Comparison of ENCODE assay signal across 1 cellular context in genomic region chr22:46122511-46122971, GRCh38.
TF ChIP-seq lines count a peak whose summit lies in the region.

No MANE protein-coding gene starts in this region.

TF ChIP-seq in HepG2, 621 proteins besides CTCF, POLR2A, EP300 and RAD21 (continued from another document and continues in another):
- TF ChIP-seq ZNF552 (CRISPR knock-in tag; IDR thresholded peaks at IDR 0.05; ENCODE audit: borderline replicate concordance) = no peak
- TF ChIP-seq TFAP4 (IDR thresholded peaks at IDR 0.05; ENCODE audit: borderline replicate concordance, low read depth) = no peak
- no peak for TF ChIP-seq NFYB (CRISPR knock-in tag; IDR thresholded peaks at IDR 0.05)
- no peak for TF ChIP-seq ZNF878 (CRISPR knock-in tag; IDR thresholded peaks at IDR 0.05)
- TF ChIP-seq KAT8 (CRISPR knock-in tag; IDR thresholded peaks at IDR 0.05) = 0 out of 2 replicates have a peak, but pooled peaks have one; percentile 43
- TF ChIP-seq MED13 (CRISPR knock-in tag; IDR thresholded peaks at IDR 0.05) = no peak
- no peak for TF ChIP-seq CEBPB (IDR thresholded peaks at IDR 0.05; ENCODE audit: borderline replicate concordance, low read depth, low read length)
- no peak for TF ChIP-seq ZMYM4 (CRISPR knock-in tag; IDR thresholded peaks at IDR 0.05)
- TF ChIP-seq ZBTB34 (CRISPR knock-in tag; IDR thresholded peaks at IDR 0.05) = no peak
- TF ChIP-seq HNRNPK (IDR thresholded peaks at IDR 0.05; ENCODE audit: low read depth, low read length, poor library complexity, severe bottlenecking) = no peak
- no peak for TF ChIP-seq ARNT2 (CRISPR knock-in tag; IDR thresholded peaks at IDR 0.05; ENCODE audit: low read depth)
- TF ChIP-seq STAT6 (CRISPR knock-in tag; IDR thresholded peaks at IDR 0.05; ENCODE audit: borderline replicate concordance) = no peak
- 0 out of 2 replicates have a peak, but pooled peaks have one; percentile 19 for TF ChIP-seq ARID5B (CRISPR knock-in tag; IDR thresholded peaks at IDR 0.05)
- TF ChIP-seq ZBTB43 (CRISPR knock-in tag; conservative IDR thresholded peaks at IDR 0.05) = 0 out of 2 replicates have a peak, but pooled peaks have one; percentile 24
- TF ChIP-seq POLR2G (IDR thresholded peaks at IDR 0.05; ENCODE audit: low read depth, low read length) = no peak
- TF ChIP-seq ZNF225 (CRISPR knock-in tag; IDR thresholded peaks at IDR 0.05) = 0 out of 2 replicates have a peak, but pooled peaks have one; percentile 25
- no peak for TF ChIP-seq HIVEP1 (CRISPR knock-in tag; IDR thresholded peaks at IDR 0.05)
- no peak; the same call in 1 of the 2 replicates for TF ChIP-seq ZNF691 (CRISPR knock-in tag; IDR thresholded peaks at IDR 0.05; ENCODE audit: borderline replicate concordance, low read depth)
- peak; percentile 95 for TF ChIP-seq MYC (CRISPR knock-in tag; IDR thresholded peaks at IDR 0.05; ENCODE audit: borderline replicate concordance)
- no peak for TF ChIP-seq NR2F2 (IDR thresholded peaks at IDR 0.05; ENCODE audit: borderline replicate concordance, low read depth)
- TF ChIP-seq IRF2 (CRISPR knock-in tag; IDR thresholded peaks at IDR 0.05) = no peak
- TF ChIP-seq ZNF142 (CRISPR knock-in tag; IDR thresholded peaks at IDR 0.05) = no peak
- no peak for TF ChIP-seq ZNF558 (CRISPR knock-in tag; IDR thresholded peaks at IDR 0.05; ENCODE audit: borderline replicate concordance)
- TF ChIP-seq ZNF678 (CRISPR knock-in tag; IDR thresholded peaks at IDR 0.05) = no peak
- no peak for TF ChIP-seq ZNF841 (CRISPR knock-in tag; IDR thresholded peaks at IDR 0.05; ENCODE audit: borderline replicate concordance)
- TF ChIP-seq TRIM24 (CRISPR knock-in tag; IDR thresholded peaks at IDR 0.05) = no peak
- no peak for TF ChIP-seq MEIS1 (CRISPR knock-in tag; IDR thresholded peaks at IDR 0.05; ENCODE audit: borderline replicate concordance)
- TF ChIP-seq NFIB (CRISPR knock-in tag; IDR thresholded peaks at IDR 0.05; ENCODE audit: borderline replicate concordance) = no peak
- TF ChIP-seq ELF1 (CRISPR knock-in tag; IDR thresholded peaks at IDR 0.05) = peak; percentile 28; the same call in 1 of the 2 replicates
- TF ChIP-seq ZNF747 (CRISPR knock-in tag; IDR thresholded peaks at IDR 0.05; ENCODE audit: borderline replicate concordance) = no peak
- TF ChIP-seq ZIK1 (CRISPR knock-in tag; IDR thresholded peaks at IDR 0.05; ENCODE audit: borderline replicate concordance, low read depth) = no peak
- TF ChIP-seq ZBTB8A (CRISPR knock-in tag; IDR thresholded peaks at IDR 0.05; ENCODE audit: borderline replicate concordance, low read depth) = no peak
- no peak for TF ChIP-seq DMTF1 (CRISPR knock-in tag; IDR thresholded peaks at IDR 0.05)
- TF ChIP-seq ZNF577 (CRISPR knock-in tag; IDR thresholded peaks at IDR 0.05; ENCODE audit: borderline replicate concordance, low read depth) = no peak
- TF ChIP-seq IKZF4 (CRISPR knock-in tag; IDR thresholded peaks at IDR 0.05; ENCODE audit: borderline replicate concordance, low read depth, not compliant biosample characterization) = no peak
- TF ChIP-seq ZBTB26 (CRISPR knock-in tag; IDR thresholded peaks at IDR 0.05; ENCODE audit: borderline replicate concordance) = no peak; the same call in 1 of the 2 replicates
- TF ChIP-seq SMARCE1 (IDR thresholded peaks at IDR 0.05; ENCODE audit: borderline replicate concordance) = no peak
- TF ChIP-seq ARNT (IDR thresholded peaks at IDR 0.05) = no peak
- TF ChIP-seq HMGA1 (CRISPR knock-in tag; conservative IDR thresholded peaks at IDR 0.05) = no peak
- no peak for TF ChIP-seq ZSCAN20 (CRISPR knock-in tag; IDR thresholded peaks at IDR 0.05; ENCODE audit: borderline replicate concordance)
